In genomic region chr4:15479089-15479912, GRCh38 we compare ENCODE assay signal across 9 cellular contexts. TPM values are rescaled to one million over a fixed set of nuclear protein-coding genes. Genes with fewer than 3 reads are reported as not detected.
DNase-seq lines count a peak whose midpoint lies in the region; ATAC-seq and TF ChIP-seq lines count a peak whose summit lies in the region.
"Had no signal": no experiment of that assay in that cellular context is flagged by ENCODE, and none has a peak within 500 bp of the region (broad histone marks: within the 10 kb centered on the region; RNA-seq: fewer than 3 reads in every experiment).

No MANE protein-coding gene starts in this region.

- H3K4me1 ChIP-seq in mucosa of stomach (ENCODE audit: control insufficient read depth, insufficient read depth, low read length), result no peaks in the 10 kb centered on the region

- no peaks in the 10 kb centered on the region for H3K36me3 Mint-ChIP-seq in activated T-cell treated with anti-CD3 and anti-CD28 coated beads, Interleukin-2, amount 50 U/mL, for 4 hours (ENCODE audit: insufficient read depth)

- DNase-seq in Right ventricle myocardium inferior (ENCODE audit: missing footprints), result no peak
- no peak for DNase-seq in cardiac septum (ENCODE audit: low spot score)
- DNase-seq in NCI-H1417 treated with DMSO at 0.1 percent for 48 hours (lab: John Stamatoyannopoulos, UW), result peak; percentile 7
- DNase-seq in T1000 (lab: John Stamatoyannopoulos, UW), result peak; percentile 66
- DNase-seq in fibroblast of mammary gland (ENCODE audit: low read depth), result peak; percentile 91
- DNase-seq in activated T-cell treated with anti-CD3 and anti-CD28 coated beads, Interleukin-2, amount 50 U/mL, for 4 hours, result no peak

- ATAC-seq in Right ventricle myocardium inferior (peak; percentile 82), GM19397 (IDR thresholded peaks at IDR 0.05; ENCODE audit: unreplicated experiment) (no peak)
- no peak for ATAC-seq in activated T-cell treated with anti-CD3 and anti-CD28 coated beads, Interleukin-2, amount 50 U/mL, for 4 hours

- no peaks in the 10 kb centered on the region for H3K9me3 ChIP-seq in mucosa of stomach (ENCODE audit: control insufficient read depth, low read length)
- H3K9me3 ChIP-seq: neutrophil had no signal

- no peaks in the 10 kb centered on the region for H3K36me3 ChIP-seq in mucosa of stomach (ENCODE audit: control insufficient read depth, insufficient read depth, low read length)
- H3K36me3 ChIP-seq: neutrophil had no signal

- TF ChIP-seq CTCF in fibroblast of mammary gland (conservative IDR thresholded peaks at IDR 0.05; ENCODE audit: control insufficient read depth, insufficient read depth, low read depth, low read length), result peak; percentile 91

- H3K4me3 ChIP-seq in fibroblast of mammary gland (ENCODE audit: control insufficient read depth, low read depth, low read length) (peak overlapping the region; percentile 83), mucosa of stomach (ENCODE audit: low read length) (no peak overlapping the region)

- H3K4me1 Mint-ChIP-seq in activated T-cell treated with anti-CD3 and anti-CD28 coated beads, Interleukin-2, amount 50 U/mL, for 4 hours (ENCODE audit: low read depth), result no peaks in the 10 kb centered on the region

- H3K27me3 ChIP-seq in mucosa of stomach (ENCODE audit: control insufficient read depth, insufficient read depth, low read length), result no peaks in the 10 kb centered on the region
- H3K27me3 ChIP-seq: neutrophil had no signal

- H3K4me3 Mint-ChIP-seq in activated T-cell treated with anti-CD3 and anti-CD28 coated beads, Interleukin-2, amount 50 U/mL, for 4 hours, result no peak overlapping the region

- intact Hi-C loops in Right ventricle myocardium inferior (cut with DNase I), result loop anchor here (2.0 to 5.0 kb wide), 2 partner anchors 172 to 478 kb away; no protein-coding TSS in a partner anchor
- intact Hi-C loops in cardiac septum (cut with DNase I), result loop anchor here (5.0 to 10.0 kb wide), 3 partner anchors 173 to 526 kb away; no protein-coding TSS in a partner anchor

- no peaks in the 10 kb centered on the region for H3K9me3 Mint-ChIP-seq in activated T-cell treated with anti-CD3 and anti-CD28 coated beads, Interleukin-2, amount 50 U/mL, for 4 hours

- peak overlapping the region; percentile 14 for H3K9ac ChIP-seq in mucosa of stomach (ENCODE audit: low read length)

- no peaks in the 10 kb centered on the region for H3K27me3 Mint-ChIP-seq in activated T-cell treated with anti-CD3 and anti-CD28 coated beads, Interleukin-2, amount 50 U/mL, for 4 hours (ENCODE audit: low read depth)

RNA-seq across cellular contexts. Expression of gene CC2D2A, which starts 9.6 kb away (rescaled TPM):
- total RNA-seq in Right ventricle myocardium inferior (8.6 TPM), cardiac septum (9.0 TPM)
- total RNA-seq in activated T-cell treated with anti-CD3 and anti-CD28 coated beads, Interleukin-2, amount 50 U/mL, for 4 hours, result under 1 TPM in 1 of 3 donors, not detected in 2; 0.11 TPM

RNA-seq across cellular contexts. Expression of gene C1QTNF7, which starts 51.5 kb away (rescaled TPM):
- 1.7 TPM for total RNA-seq in Right ventricle myocardium inferior
- total RNA-seq in cardiac septum, result 2.3 TPM
- not detected for total RNA-seq in activated T-cell treated with anti-CD3 and anti-CD28 coated beads, Interleukin-2, amount 50 U/mL, for 4 hours

Comparison
In these comparisons a context has a peak if more than half of its experiments do, and no peak if none do; other contexts are left out.
1. DNase-seq: peak in NCI-H1417 treated with DMSO at 0.1 percent for 48 hours (single experiment), T1000 (single experiment) and fibroblast of mammary gland (single experiment); none in Right ventricle myocardium inferior (single experiment), cardiac septum (single experiment) and activated T-cell treated with anti-CD3 and anti-CD28 coated beads, Interleukin-2, amount 50 U/mL, for 4 hours (single experiment).